ENCODE assay signal across 11 cellular contexts in the genomic region with DNA sequence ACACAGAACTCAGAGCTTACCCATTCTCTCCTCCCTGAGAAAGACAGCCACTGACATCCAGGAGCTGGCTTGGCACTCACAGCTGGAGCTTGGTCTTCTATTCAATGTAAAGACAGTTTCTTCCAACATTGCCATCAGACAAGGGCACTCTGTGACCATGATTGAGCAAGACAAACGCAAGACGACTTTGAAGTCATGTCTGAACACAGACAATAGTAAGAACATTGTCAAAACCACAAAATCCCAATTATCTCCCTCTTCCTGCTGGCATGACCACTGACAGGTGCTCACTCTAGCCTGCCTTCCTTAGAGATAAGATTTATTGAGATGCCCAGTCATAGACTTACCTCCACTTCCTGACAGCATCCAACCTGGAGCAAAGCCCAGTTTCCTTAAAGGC.
"Had no signal": no experiment of that assay in that cellular context is flagged by ENCODE, and none has a peak within 500 bp of the region (broad histone marks: within the 10 kb centered on the region; RNA-seq: fewer than 3 reads in every experiment).

No MANE protein-coding gene starts in this region.

- H3K9ac ChIP-seq: KMS-11 had no signal

- H3K4me2 ChIP-seq: GM23338, KMS-11 had no signal

- H3K27ac ChIP-seq: HL-60, KMS-11 had no signal

- H2AFZ ChIP-seq: GM23338 had no signal

- ATAC-seq: GM23338, HCT116 had no signal

- H3K9me3 ChIP-seq: HAP-1 had no signal

- H3K36me3 ChIP-seq: HAP-1 had no signal

- FAIRE-seq: HTR-8/SVneo had no signal

- H3K4me3 ChIP-seq: GM23338, HAP-1 had no signal

- DNase-seq: H7, HFFc6, IMR-90, Karpas-422, KBM-7 had no signal

- H3K4me1 ChIP-seq: HAP-1 had no signal
